Comparison of ENCODE assay signal across 8 cellular contexts in the genomic region with DNA sequence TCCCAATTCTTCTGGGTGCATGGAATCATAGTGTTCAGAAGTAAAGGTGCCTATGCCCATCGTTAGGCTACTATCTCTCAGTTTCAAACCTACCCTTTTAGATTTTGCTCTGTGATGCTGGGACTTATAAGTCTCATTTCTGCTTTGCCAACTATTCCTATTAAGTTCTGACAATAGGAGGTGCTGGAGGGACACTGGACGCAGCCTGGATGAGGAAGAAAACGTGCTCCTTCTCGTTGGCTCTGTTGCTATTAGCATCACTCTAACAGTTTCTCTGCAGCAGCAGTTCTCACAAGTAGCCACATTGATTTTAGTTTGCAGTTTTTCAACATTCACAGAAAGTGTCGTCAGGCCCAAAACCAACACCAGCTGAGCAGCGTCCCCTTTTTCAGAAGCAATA.
DNase-seq lines count a peak whose midpoint lies in the region; ATAC-seq and TF ChIP-seq lines count a peak whose summit lies in the region.

No MANE protein-coding gene starts in this region.

- peaks cover 1% of the 10 kb centered on the region; the same call in 1 of the 2 replicates for H3K27me3 Mint-ChIP-seq in H9 (ENCODE audit: low read depth)
- no peaks in the 10 kb centered on the region for H3K27me3 Mint-ChIP-seq in glutamatergic neuron (ENCODE audit: unreplicated experiment)
- H3K27me3 Mint-ChIP-seq in activated T-cell treated with anti-CD3 and anti-CD28 coated beads, Interleukin-2, amount 50 U/mL, for 72 hours (ENCODE audit: low read depth), result peaks cover 14% of the 10 kb centered on the region

- peak overlapping the region in 1 of 3 experiments; percentile 19; a peak in 2 of 7 replicates for H3K27ac Mint-ChIP-seq in H9
- H3K27ac Mint-ChIP-seq in glutamatergic neuron (ENCODE audit: unreplicated experiment), result no peak overlapping the region
- no peak overlapping the region for H3K27ac Mint-ChIP-seq in activated T-cell treated with anti-CD3 and anti-CD28 coated beads, Interleukin-2, amount 50 U/mL, for 72 hours

- H4K91ac ChIP-seq in H9 (ENCODE audit: insufficient read length, low read depth, low read length), result no peak overlapping the region

- H2BK12ac ChIP-seq in H9 (ENCODE audit: insufficient read length, low read depth, low read length), result no peak overlapping the region

- no peaks in the 10 kb centered on the region for H3K23me2 ChIP-seq in H9 (ENCODE audit: insufficient read length, low read depth, low read length, poor library complexity, severe bottlenecking)

- no peaks in the 10 kb centered on the region for H3K79me1 ChIP-seq in H9 (ENCODE audit: insufficient read depth, low read depth, low read length, poor library complexity, severe bottlenecking)

- H3K18ac ChIP-seq in H9 (ENCODE audit: insufficient read length, low read depth, low read length), result no peak overlapping the region

- H3K79me2 ChIP-seq in H9 (ENCODE audit: insufficient read depth, low read length), result no peaks in the 10 kb centered on the region

- H2BK5ac ChIP-seq in H9 (ENCODE audit: insufficient read length, low read length), result no peak overlapping the region

- intact Hi-C loops in sigmoid colon (cut with DNase I), result no loop called here

- peak; percentile 49 for TF ChIP-seq CTCF in H9 (conservative IDR thresholded peaks at IDR 0.05)
- TF ChIP-seq CTCF in foreskin fibroblast (IDR thresholded peaks at IDR 0.05; ENCODE audit: low read depth, low read length), result peak; percentile 69
- TF ChIP-seq CTCF in sigmoid colon (IDR thresholded peaks at IDR 0.05), result peak in 3 of 4 experiments; percentile 31 to 35 (median 32)
- TF ChIP-seq CTCF in glutamatergic neuron (IDR thresholded peaks at IDR 0.05; ENCODE audit: partially characterized antibody, unreplicated experiment), result no peak

- no peak for ATAC-seq in activated T-cell treated with anti-CD3 and anti-CD28 coated beads, Interleukin-2, amount 50 U/mL, for 72 hours (replicated peaks in 1 of 2)

- no peak overlapping the region for H3K4me3 ChIP-seq in foreskin fibroblast (ENCODE audit: low read depth in 1 of 2, low read length in 2 of 2)
- no peak overlapping the region for H3K4me3 ChIP-seq in sigmoid colon

- no peaks in the 10 kb centered on the region for H4K20me1 ChIP-seq in H9 (ENCODE audit: control insufficient read depth, insufficient read depth, insufficient read length)

- H3K4me3 Mint-ChIP-seq in H9 (no peak overlapping the region), glutamatergic neuron (ENCODE audit: unreplicated experiment) (no peak overlapping the region)
- no peak overlapping the region for H3K4me3 Mint-ChIP-seq in activated T-cell treated with anti-CD3 and anti-CD28 coated beads, Interleukin-2, amount 50 U/mL, for 72 hours

- no peak overlapping the region for H2AFZ ChIP-seq in H9 (ENCODE audit: low read length)

- no peak overlapping the region for H3K4ac ChIP-seq in H9 (ENCODE audit: low read depth, low read length)

- TF ChIP-seq EP300 in sigmoid colon (IDR thresholded peaks at IDR 0.05), result no peak

- H3K27me3 ChIP-seq in H9 (ENCODE audit: insufficient read depth, low read length) (no peaks in the 10 kb centered on the region; the same call in 1 of the 2 replicates), sigmoid colon (no peaks in the 10 kb centered on the region)

- H3K36me3 ChIP-seq in sigmoid colon, result no peaks in the 10 kb centered on the region

- no peak overlapping the region for H2BK120ac ChIP-seq in H9 (ENCODE audit: low read depth, low read length, poor library complexity, severe bottlenecking)

- H2AK5ac ChIP-seq in H9 (ENCODE audit: insufficient read length, low read length), result no peak overlapping the region

- no CpG with 5 or more reads among the region's 6 CpGs for WGBS in H9 (ENCODE audit: extremely low coverage, insufficient read length, low lambda C conversion rate)
- WGBS in sigmoid colon, 2 donors, result 63 to 67% methylated on average over 6 of the region's 6 CpGs

- H3K9me3 ChIP-seq in H9 (ENCODE audit: control insufficient read depth, low read depth, low read length) (no peaks in the 10 kb centered on the region), sigmoid colon (no peaks in the 10 kb centered on the region)

- no peak overlapping the region for H3K14ac ChIP-seq in H9 (ENCODE audit: insufficient read depth, low read length)

- no peak overlapping the region for H2BK20ac ChIP-seq in H9 (ENCODE audit: low read depth, low read length, poor library complexity, severe bottlenecking)

- no peak overlapping the region for H3K4me2 ChIP-seq in H9 (ENCODE audit: insufficient read depth, insufficient read length, low read length)

- H3K9me3 Mint-ChIP-seq in H9, result no peaks in the 10 kb centered on the region
- peaks cover 2% of the 10 kb centered on the region for H3K9me3 Mint-ChIP-seq in glutamatergic neuron (ENCODE audit: unreplicated experiment)
- H3K9me3 Mint-ChIP-seq in activated T-cell treated with anti-CD3 and anti-CD28 coated beads, Interleukin-2, amount 50 U/mL, for 72 hours, result no peaks in the 10 kb centered on the region

- TF ChIP-seq POLR2A in sigmoid colon (IDR thresholded peaks at IDR 0.05), result no peak

- no peak overlapping the region for H4K8ac ChIP-seq in H9 (replicated peaks; ENCODE audit: insufficient read length, low read depth, low read length)

- H3K36me3 Mint-ChIP-seq in H9 (ENCODE audit: insufficient read depth in 1 of 3, low read depth in 3 of 3) (no peaks in the 10 kb centered on the region), glutamatergic neuron (ENCODE audit: unreplicated experiment) (no peaks in the 10 kb centered on the region)
- no peaks in the 10 kb centered on the region for H3K36me3 Mint-ChIP-seq in activated T-cell treated with anti-CD3 and anti-CD28 coated beads, Interleukin-2, amount 50 U/mL, for 72 hours (ENCODE audit: insufficient read depth in 2 of 2)

- no peak overlapping the region for H2BK15ac ChIP-seq in H9 (ENCODE audit: low read depth, low read length)

- H3K4me1 ChIP-seq in H9 (ENCODE audit: insufficient read depth, low read length) (peaks cover 7% of the 10 kb centered on the region), sigmoid colon (peaks cover 0 to 5% (median 0%) of the 10 kb centered on the region in 4 donors)

- H3K4me1 Mint-ChIP-seq in H9, result peaks cover 32 to 41% of the 10 kb centered on the region in 2 experiments
- peaks cover 3% of the 10 kb centered on the region for H3K4me1 Mint-ChIP-seq in glutamatergic neuron (ENCODE audit: low read depth, unreplicated experiment)
- no peaks in the 10 kb centered on the region for H3K4me1 Mint-ChIP-seq in activated T-cell treated with anti-CD3 and anti-CD28 coated beads, Interleukin-2, amount 50 U/mL, for 72 hours (ENCODE audit: low read depth)

- no peak overlapping the region for H3K9ac ChIP-seq in H9 (ENCODE audit: extremely low read depth, insufficient read length, low read length)

- no peak for DNase-seq in H9
- DNase-seq in RPMI7951 (ENCODE audit: low read depth), result peak; percentile 43
- DNase-seq in foreskin fibroblast, result peak; percentile 73 to 81
- DNase-seq in sigmoid colon, result peak; percentile 75
- no peak for DNase-seq in glutamatergic neuron
- DNase-seq in NCI-H345 (lab: John Stamatoyannopoulos, UW), result no peak
- DNase-seq in activated T-cell treated with anti-CD3 and anti-CD28 coated beads, Interleukin-2, amount 50 U/mL, for 72 hours, result no peak
- no peak for DNase-seq in NCI-H2196 treated with DMSO at 0.1 percent for 48 hours (lab: John Stamatoyannopoulos, UW; ENCODE audit: unreplicated experiment)

- H3T11ph ChIP-seq in H9 (ENCODE audit: low read length), result no peak overlapping the region

- no peak overlapping the region for H3K56ac ChIP-seq in H9 (ENCODE audit: insufficient read length, low read depth, low read length)

- no peak overlapping the region for H3K23ac ChIP-seq in H9 (ENCODE audit: insufficient read length, low read depth, low read length)

- H4K5ac ChIP-seq in H9 (ENCODE audit: insufficient read length, low read depth, low read length), result no peak overlapping the region

- H3K27ac ChIP-seq in H9 (ENCODE audit: insufficient read length, low read depth, low read length), result no peak overlapping the region
- H3K27ac ChIP-seq in sigmoid colon, result no peak overlapping the region

Comparison
In these comparisons a context has a peak if more than half of its experiments do, and no peak if none do; other contexts are left out.
1. DNase-seq: peak in RPMI7951 (single experiment), foreskin fibroblast (2 of 2) and sigmoid colon (single experiment); none in H9 (single experiment), glutamatergic neuron (single experiment), NCI-H345 (single experiment), activated T-cell treated with anti-CD3 and anti-CD28 coated beads, Interleukin-2, amount 50 U/mL, for 72 hours (0 of 2) and NCI-H2196 treated with DMSO at 0.1 percent for 48 hours (single experiment).